Comparison of ENCODE assay signal across 8 cellular contexts in the genomic region with DNA sequence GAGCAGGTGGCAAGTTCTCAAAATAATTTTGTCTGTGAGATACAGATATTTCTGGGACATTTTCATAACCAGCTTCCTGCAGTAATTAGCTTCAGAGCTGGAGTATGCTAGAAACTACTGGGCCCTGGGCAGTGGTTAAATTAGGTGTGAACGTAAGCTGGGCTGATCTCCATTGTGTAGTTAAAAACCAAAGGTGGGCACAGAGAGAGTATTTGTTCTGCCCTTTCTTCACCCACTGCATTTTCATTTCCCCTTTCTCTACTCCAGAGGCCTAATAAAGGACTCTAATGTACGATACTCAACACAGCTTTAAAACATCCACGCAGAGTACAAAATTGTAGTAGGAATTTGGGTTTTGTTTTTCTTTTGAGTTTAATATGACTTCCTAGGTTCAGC.
DNase-seq lines count a peak whose midpoint lies in the region; ATAC-seq and TF ChIP-seq lines count a peak whose summit lies in the region.

No MANE protein-coding gene starts in this region.

- DNase-seq in heart left ventricle (no peak), left ventricle myocardium superior (no peak), foreskin keratinocyte (no peak), tibial nerve (ENCODE audit: low spot score in 2 of 2) (no peak), cerebellar nuclear complex (lab: John Stamatoyannopoulos, UW) (no peak), cortex of kidney (lab: John Stamatoyannopoulos, UW) (no peak)

- no peak for TF ChIP-seq EP300 in tibial nerve (IDR thresholded peaks at IDR 0.05)

- peak overlapping the region in 2 of 12 donors; percentile 28 for H3K4me3 ChIP-seq in heart left ventricle
- no peak overlapping the region for H3K4me3 ChIP-seq in urinary bladder (ENCODE audit: low read depth, low read length)
- no peak overlapping the region for H3K4me3 ChIP-seq in tibial nerve

- WGBS in heart left ventricle, 4 donors = 70 to 85% (median 80%) methylated on average over 3 of the region's 3 CpGs
- WGBS in urinary bladder = 33% methylated on average over 3 of the region's 3 CpGs
- 69 to 74% methylated on average over 3 of the region's 3 CpGs for WGBS in tibial nerve, 2 donors

- H3K27ac ChIP-seq in heart left ventricle (peak overlapping the region; percentile 3 to 82 (median 56)), foreskin keratinocyte (peak overlapping the region; percentile 11), urinary bladder (ENCODE audit: low read depth) (peak overlapping the region; percentile 83), tibial nerve (peak overlapping the region in 2 of 4 donors; percentile 46 to 51)

- TF ChIP-seq POLR2A in heart left ventricle (IDR thresholded peaks at IDR 0.05) = no peak
- no peak for TF ChIP-seq POLR2A in tibial nerve (IDR thresholded peaks at IDR 0.05)

- H3K36me3 ChIP-seq in heart left ventricle (no peaks in the 10 kb centered on the region), urinary bladder (ENCODE audit: insufficient read depth) (no peaks in the 10 kb centered on the region), tibial nerve (no peaks in the 10 kb centered on the region)

- intact Hi-C loops in heart left ventricle (cut with DNase I) (no loop called here), left ventricle myocardium superior (cut with micrococcal nuclease) (no loop called here)

- TF ChIP-seq CTCF in heart left ventricle (IDR thresholded peaks at IDR 0.05) (no peak), foreskin keratinocyte (conservative IDR thresholded peaks at IDR 0.05) (no peak), tibial nerve (IDR thresholded peaks at IDR 0.05) (no peak)

- no peak for ATAC-seq in heart left ventricle
- no peak for ATAC-seq in left ventricle myocardium superior
- ATAC-seq in HG03571 (IDR thresholded peaks at IDR 0.05; ENCODE audit: unreplicated experiment) = peak; percentile 80
- peak; percentile 6 for ATAC-seq in foreskin keratinocyte

- no peaks in the 10 kb centered on the region for H3K9me3 ChIP-seq in heart left ventricle
- no peaks in the 10 kb centered on the region for H3K9me3 ChIP-seq in tibial nerve

- H3K27me3 ChIP-seq in heart left ventricle (no peaks in the 10 kb centered on the region), foreskin keratinocyte (no peaks in the 10 kb centered on the region), tibial nerve (no peaks in the 10 kb centered on the region)

- peaks cover 0 to 47% (median 11%) of the 10 kb centered on the region in 12 donors for H3K4me1 ChIP-seq in heart left ventricle
- H3K4me1 ChIP-seq in foreskin keratinocyte = no peaks in the 10 kb centered on the region
- H3K4me1 ChIP-seq in urinary bladder (ENCODE audit: insufficient read depth) = no peaks in the 10 kb centered on the region
- peaks cover 0 to 30% (median 6%) of the 10 kb centered on the region in 4 donors for H3K4me1 ChIP-seq in tibial nerve

Comparison
In these comparisons a context has a peak if more than half of its experiments do, and no peak if none do; other contexts are left out.
1. ATAC-seq: peak in HG03571 (single experiment) and foreskin keratinocyte (single experiment); none in heart left ventricle (0 of 4) and left ventricle myocardium superior (single experiment).